In genomic region chr2:84849271-84849952, GRCh38 we compare ENCODE assay signal across 11 cellular contexts. TPM values are rescaled to one million over a fixed set of nuclear protein-coding genes. Genes with fewer than 3 reads are reported as not detected.
DNase-seq lines count a peak whose midpoint lies in the region; ATAC-seq and TF ChIP-seq lines count a peak whose summit lies in the region.
"Had no signal": no experiment of that assay in that cellular context is flagged by ENCODE, and none has a peak within 500 bp of the region (broad histone marks: within the 10 kb centered on the region; RNA-seq: fewer than 3 reads in every experiment).

No MANE protein-coding gene starts in this region.

- H3K27ac ChIP-seq in A673 (ENCODE audit: low read depth, low read length, poor library complexity, severe bottlenecking), result no peak overlapping the region
- H3K27ac ChIP-seq: cardiac muscle cell, neutrophil, SK-N-MC had no signal

- no peak for TF ChIP-seq CTCF in AG10803 (conservative IDR thresholded peaks at IDR 0.05; ENCODE audit: low read length)
- no peak for TF ChIP-seq CTCF in A673 (conservative IDR thresholded peaks at IDR 0.05; ENCODE audit: low read depth, low read length)

- POLR2A ChIA-PET in A673 (lab: Charles Lee; ENCODE audit: low non-redundant PET), result no interaction called here

- no TSS peak for BruUV-seq in A673 (replicated peaks; lab: Mats Ljungman, UMichigan)

- H3K27me3 ChIP-seq in A673 (replicated peaks; ENCODE audit: insufficient read depth, low read depth, low read length, poor library complexity), result peaks cover 11% of the 10 kb centered on the region
- H3K27me3 ChIP-seq: cardiac muscle cell had no signal

- H3K9me3 Mint-ChIP-seq in activated T-cell treated with anti-CD3 and anti-CD28 coated beads, Interleukin-2, amount 50 U/mL, for 4 hours, result peaks cover 5% of the 10 kb centered on the region

- CTCF ChIA-PET in A673 (lab: Charles Lee), result no interaction called here

- DNase-seq in AG10803 (ENCODE audit: low read depth), result peak; percentile 75
- DNase-seq in NCI-H1694 treated with DMSO at 0.1 percent for 48 hours (lab: John Stamatoyannopoulos, UW), result peak; percentile 99
- DNase-seq in activated T-cell treated with anti-CD3 and anti-CD28 coated beads, Interleukin-2, amount 50 U/mL, for 4 hours, result peak; percentile 42
- DNase-seq in fibroblast of peridontal ligament (ENCODE audit: extremely low read depth), result peak; percentile 94
- no peak for DNase-seq in A673 (ENCODE audit: low spot score)
- no peak for DNase-seq in OCI-M2 (lab: John Stamatoyannopoulos, UW; ENCODE audit: unreplicated experiment)
- DNase-seq in GOT3 (lab: John Stamatoyannopoulos, UW), result no peak

- H3K9me3 ChIP-seq in A673 (ENCODE audit: low read depth, low read length, poor library complexity, severe bottlenecking), result no peaks in the 10 kb centered on the region
- H3K9me3 ChIP-seq: neutrophil had no signal

- H3K4me3 Mint-ChIP-seq in activated T-cell treated with anti-CD3 and anti-CD28 coated beads, Interleukin-2, amount 50 U/mL, for 4 hours, result peak overlapping the region; percentile 39

- peak; percentile 41 to 47 for ATAC-seq in activated T-cell treated with anti-CD3 and anti-CD28 coated beads, Interleukin-2, amount 50 U/mL, for 4 hours
- ATAC-seq in HG02973 (IDR thresholded peaks at IDR 0.05; ENCODE audit: unreplicated experiment), result no peak

- no peaks in the 10 kb centered on the region for H3K27me3 Mint-ChIP-seq in activated T-cell treated with anti-CD3 and anti-CD28 coated beads, Interleukin-2, amount 50 U/mL, for 4 hours (ENCODE audit: low read depth)

- H3K36me3 ChIP-seq in A673 (ENCODE audit: insufficient read depth, low read length, poor library complexity, severe bottlenecking), result no peaks in the 10 kb centered on the region
- H3K36me3 ChIP-seq: cardiac muscle cell, neutrophil had no signal

- H3K4me3 ChIP-seq in AG10803 (ENCODE audit: low read length) (no peak overlapping the region), A673 (ENCODE audit: low read depth, low read length, poor library complexity, severe bottlenecking) (no peak overlapping the region)
- H3K4me3 ChIP-seq: cardiac muscle cell, SK-N-MC had no signal

- peaks cover 21% of the 10 kb centered on the region for H3K36me3 Mint-ChIP-seq in activated T-cell treated with anti-CD3 and anti-CD28 coated beads, Interleukin-2, amount 50 U/mL, for 4 hours (ENCODE audit: insufficient read depth)

- H3K4me1 ChIP-seq in A673 (ENCODE audit: insufficient read depth, low read length, poor library complexity, severe bottlenecking), result no peaks in the 10 kb centered on the region

- peaks cover 86% of the 10 kb centered on the region for H3K4me1 Mint-ChIP-seq in activated T-cell treated with anti-CD3 and anti-CD28 coated beads, Interleukin-2, amount 50 U/mL, for 4 hours (ENCODE audit: low read depth)

- intact Hi-C loops in A673 (cut with micrococcal nuclease; ENCODE audit: unreplicated experiment), result no loop called here

RNA-seq across cellular contexts. Expression of gene TRABD2A, which starts 31.5 kb away (rescaled TPM):
- 10 to 100 TPM; 21.2 to 29.4 (median 22.2) TPM for total RNA-seq in activated T-cell treated with anti-CD3 and anti-CD28 coated beads, Interleukin-2, amount 50 U/mL, for 4 hours
- total RNA-seq in A673 (2021), result 0.46 and 0.67 TPM in 2 replicates
- total RNA-seq: cardiac muscle cell had no signal

RNA-seq across cellular contexts. Expression of gene TMSB10, which starts 56.0 kb away (rescaled TPM):
- total RNA-seq in activated T-cell treated with anti-CD3 and anti-CD28 coated beads, Interleukin-2, amount 50 U/mL, for 4 hours, result 1,000 to 10,000 TPM; 1,023 to 1,175 (median 1,139) TPM
- 2,146 and 2,488 TPM in 2 replicates for total RNA-seq in A673 (2021)

Comparison
In these comparisons a context has a peak if more than half of its experiments do, and no peak if none do; other contexts are left out.
1. DNase-seq: peak in AG10803 (single experiment), NCI-H1694 treated with DMSO at 0.1 percent for 48 hours (single experiment), activated T-cell treated with anti-CD3 and anti-CD28 coated beads, Interleukin-2, amount 50 U/mL, for 4 hours (single experiment) and fibroblast of peridontal ligament (single experiment); none in A673 (single experiment), OCI-M2 (single experiment) and GOT3 (single experiment).
2. RNA of gene TRABD2A, which starts 31.5 kb away (total RNA-seq): 21.2 to 29.4 TPM in activated T-cell treated with anti-CD3 and anti-CD28 coated beads, Interleukin-2, amount 50 U/mL, for 4 hours; 0.46 to 0.67 TPM in A673; every median in the first group is over 10 times any median in the second.